ENCODE assay signal across 1 cellular context in the genomic region with DNA sequence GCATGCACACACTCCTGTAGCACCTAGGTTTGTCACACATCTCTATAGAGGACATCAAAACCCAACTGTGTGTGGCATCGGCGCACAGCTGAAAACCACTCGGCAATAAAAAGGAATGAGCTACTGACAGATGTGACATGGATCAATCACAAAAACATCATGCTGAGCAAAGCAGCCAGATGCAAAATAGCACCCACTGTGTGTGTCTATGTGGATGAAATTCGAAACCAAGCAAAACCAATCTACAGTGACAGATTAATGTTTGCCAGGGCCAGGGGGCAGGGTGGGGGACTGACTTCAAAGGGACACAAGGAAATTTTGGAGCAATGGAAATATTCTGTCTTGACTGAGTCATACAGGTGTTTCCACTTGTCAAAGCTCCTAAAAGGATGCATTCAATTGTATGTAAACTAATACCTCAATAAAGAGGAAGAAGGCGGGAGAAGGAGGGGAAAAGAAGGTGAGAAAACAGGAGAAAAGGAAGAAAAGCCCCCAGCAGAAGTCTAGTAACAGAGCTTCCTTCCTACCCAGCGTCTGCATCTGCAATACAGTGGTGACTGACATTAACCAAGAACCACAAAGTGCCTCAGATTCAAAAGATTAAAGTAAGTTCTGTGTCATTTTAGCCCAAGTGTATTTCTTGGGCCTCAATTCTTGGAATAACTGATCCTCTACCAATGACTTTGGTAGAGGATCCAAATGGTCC.
A peak's percentile ranks its signal among the peaks of the same experiment; 100 is the strongest.
TF ChIP-seq lines count a peak whose summit lies in the region.

No MANE protein-coding gene starts in this region.

TF ChIP-seq in GM23338, 12 proteins besides CTCF, POLR2A, EP300 and RAD21 (continued from another document):
- TF ChIP-seq, protein P1, sequence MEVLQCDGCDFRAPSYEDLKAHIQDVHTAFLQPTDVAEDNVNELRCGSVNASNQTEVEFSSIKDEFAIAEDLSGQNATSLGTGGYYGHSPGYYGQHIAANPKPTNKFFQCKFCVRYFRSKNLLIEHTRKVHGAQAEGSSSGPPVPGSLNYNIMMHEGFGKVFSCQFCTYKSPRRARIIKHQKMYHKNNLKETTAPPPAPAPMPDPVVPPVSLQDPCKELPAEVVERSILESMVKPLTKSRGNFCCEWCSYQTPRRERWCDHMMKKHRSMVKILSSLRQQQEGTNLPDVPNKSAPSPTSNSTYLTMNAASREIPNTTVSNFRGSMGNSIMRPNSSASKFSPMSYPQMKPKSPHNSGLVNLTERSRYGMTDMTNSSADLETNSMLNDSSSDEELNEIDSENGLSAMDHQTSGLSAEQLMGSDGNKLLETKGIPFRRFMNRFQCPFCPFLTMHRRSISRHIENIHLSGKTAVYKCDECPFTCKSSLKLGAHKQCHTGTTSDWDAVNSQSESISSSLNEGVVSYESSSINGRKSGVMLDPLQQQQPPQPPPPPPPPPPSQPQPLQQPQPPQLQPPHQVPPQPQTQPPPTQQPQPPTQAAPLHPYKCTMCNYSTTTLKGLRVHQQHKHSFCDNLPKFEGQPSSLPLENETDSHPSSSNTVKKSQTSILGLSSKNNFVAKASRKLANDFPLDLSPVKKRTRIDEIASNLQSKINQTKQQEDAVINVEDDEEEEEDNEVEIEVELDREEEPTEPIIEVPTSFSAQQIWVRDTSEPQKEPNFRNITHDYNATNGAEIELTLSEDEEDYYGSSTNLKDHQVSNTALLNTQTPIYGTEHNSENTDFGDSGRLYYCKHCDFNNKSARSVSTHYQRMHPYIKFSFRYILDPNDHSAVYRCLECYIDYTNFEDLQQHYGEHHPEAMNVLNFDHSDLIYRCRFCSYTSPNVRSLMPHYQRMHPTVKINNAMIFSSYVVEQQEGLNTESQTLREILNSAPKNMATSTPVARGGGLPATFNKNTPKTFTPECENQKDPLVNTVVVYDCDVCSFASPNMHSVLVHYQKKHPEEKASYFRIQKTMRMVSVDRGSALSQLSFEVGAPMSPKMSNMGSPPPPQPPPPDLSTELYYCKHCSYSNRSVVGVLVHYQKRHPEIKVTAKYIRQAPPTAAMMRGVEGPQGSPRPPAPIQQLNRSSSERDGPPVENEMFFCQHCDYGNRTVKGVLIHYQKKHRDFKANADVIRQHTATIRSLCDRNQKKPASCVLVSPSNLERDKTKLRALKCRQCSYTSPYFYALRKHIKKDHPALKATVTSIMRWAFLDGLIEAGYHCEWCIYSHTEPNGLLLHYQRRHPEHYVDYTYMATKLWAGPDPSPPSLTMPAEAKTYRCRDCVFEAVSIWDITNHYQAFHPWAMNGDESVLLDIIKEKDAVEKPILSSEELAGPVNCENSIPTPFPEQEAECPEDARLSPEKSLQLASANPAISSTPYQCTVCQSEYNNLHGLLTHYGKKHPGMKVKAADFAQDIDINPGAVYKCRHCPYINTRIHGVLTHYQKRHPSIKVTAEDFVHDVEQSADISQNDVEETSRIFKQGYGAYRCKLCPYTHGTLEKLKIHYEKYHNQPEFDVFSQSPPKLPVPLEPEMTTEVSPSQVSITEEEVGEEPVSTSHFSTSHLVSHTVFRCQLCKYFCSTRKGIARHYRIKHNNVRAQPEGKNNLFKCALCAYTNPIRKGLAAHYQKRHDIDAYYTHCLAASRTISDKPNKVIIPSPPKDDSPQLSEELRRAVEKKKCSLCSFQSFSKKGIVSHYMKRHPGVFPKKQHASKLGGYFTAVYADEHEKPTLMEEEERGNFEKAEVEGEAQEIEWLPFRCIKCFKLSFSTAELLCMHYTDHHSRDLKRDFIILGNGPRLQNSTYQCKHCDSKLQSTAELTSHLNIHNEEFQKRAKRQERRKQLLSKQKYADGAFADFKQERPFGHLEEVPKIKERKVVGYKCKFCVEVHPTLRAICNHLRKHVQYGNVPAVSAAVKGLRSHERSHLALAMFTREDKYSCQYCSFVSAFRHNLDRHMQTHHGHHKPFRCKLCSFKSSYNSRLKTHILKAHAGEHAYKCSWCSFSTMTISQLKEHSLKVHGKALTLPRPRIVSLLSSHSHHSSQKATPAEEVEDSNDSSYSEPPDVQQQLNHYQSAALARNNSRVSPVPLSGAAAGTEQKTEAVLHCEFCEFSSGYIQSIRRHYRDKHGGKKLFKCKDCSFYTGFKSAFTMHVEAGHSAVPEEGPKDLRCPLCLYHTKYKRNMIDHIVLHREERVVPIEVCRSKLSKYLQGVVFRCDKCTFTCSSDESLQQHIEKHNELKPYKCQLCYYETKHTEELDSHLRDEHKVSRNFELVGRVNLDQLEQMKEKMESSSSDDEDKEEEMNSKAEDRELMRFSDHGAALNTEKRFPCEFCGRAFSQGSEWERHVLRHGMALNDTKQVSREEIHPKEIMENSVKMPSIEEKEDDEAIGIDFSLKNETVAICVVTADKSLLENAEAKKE (CRISPR knock-in tag; IDR thresholded peaks at IDR 0.05), result no peak
- TF ChIP-seq EZH2phosphoT487 (IDR thresholded peaks at IDR 0.05; ENCODE audit: unreplicated experiment) (no peak), NANOG (IDR thresholded peaks at IDR 0.05; ENCODE audit: borderline replicate concordance) (peak; percentile 25; the same call in 1 of the 2 replicates), ZNF114 (CRISPR knock-in tag; IDR thresholded peaks at IDR 0.05) (no peak), CREB1 (CRISPR knock-in tag; IDR thresholded peaks at IDR 0.05; ENCODE audit: low read depth) (peak; percentile 30; the same call in 1 of the 2 replicates)
